Comparison of ENCODE assay signal across 5 cellular contexts in genomic region chr4:138904793-138905192, GRCh38.
"Had no signal": no experiment of that assay in that cellular context is flagged by ENCODE, and none has a peak within 500 bp of the region (broad histone marks: within the 10 kb centered on the region; RNA-seq: fewer than 3 reads in every experiment).

No MANE protein-coding gene starts in this region.

- H3K9me3 ChIP-seq: HAP-1 had no signal

- DNase-seq: HFFc6, KG1 had no signal

- ATAC-seq: GM23338, HCT116 had no signal

- H3K36me3 ChIP-seq: HAP-1 had no signal

- H3K4me3 ChIP-seq: GM23338, HAP-1 had no signal

- H3K4me1 ChIP-seq: HAP-1 had no signal

- H3K4me2 ChIP-seq: GM23338 had no signal

- H2AFZ ChIP-seq: GM23338 had no signal
